ENCODE assay signal across 29 cellular contexts in genomic region chr16:87728026-87728425, GRCh38. TPM values are rescaled to one million over a fixed set of nuclear protein-coding genes. Genes with fewer than 3 reads are reported as not detected.
DNase-seq lines count a peak whose midpoint lies in the region; ATAC-seq and TF ChIP-seq lines count a peak whose summit lies in the region.
"Had no signal": no experiment of that assay in that cellular context is flagged by ENCODE, and none has a peak within 500 bp of the region (broad histone marks: within the 10 kb centered on the region; RNA-seq: fewer than 3 reads in every experiment).

No MANE protein-coding gene starts in this region.

- no peak overlapping the region for H2AFZ ChIP-seq in OCI-LY1 (ENCODE audit: low read length)

- H3K4me2 ChIP-seq in OCI-LY1 (ENCODE audit: low read length): no peak overlapping the region

- peak overlapping the region; percentile 78 for H3K27ac ChIP-seq in OCI-LY1 (ENCODE audit: low read depth, low read length, poor library complexity, severe bottlenecking)
- H3K27ac ChIP-seq: gastrocnemius medialis, HL-60, lower lobe of right lung, sigmoid colon had no signal

- H3K36me3 Mint-ChIP-seq in WTC11: peaks cover 45% of the 10 kb centered on the region
- H3K36me3 Mint-ChIP-seq in glutamatergic neuron (ENCODE audit: unreplicated experiment): peaks cover 7% of the 10 kb centered on the region

- H3K27me3 Mint-ChIP-seq in WTC11 (ENCODE audit: low read depth) (no peaks in the 10 kb centered on the region), glutamatergic neuron (ENCODE audit: unreplicated experiment) (peaks cover 6% of the 10 kb centered on the region)
- H3K27me3 Mint-ChIP-seq: activated CD4-positive, alpha-beta memory T cell treated with anti-CD3 and anti-CD28 coated beads for 36 hours; activated naive CD8-positive, alpha-beta T cell; B cell; brain; type B pancreatic cell had no signal

- no peaks in the 10 kb centered on the region for H3K9me3 ChIP-seq in OCI-LY1 (ENCODE audit: low read length)
- H3K9me3 ChIP-seq: gastrocnemius medialis, HAP-1, lower lobe of right lung, sigmoid colon had no signal

- 0 out of 2 replicates have a peak, but pooled peaks cover 2% of the 10 kb centered on the region for H3K79me2 ChIP-seq in OCI-LY1 (ENCODE audit: insufficient read depth, low read length)

- H3K4me1 Mint-ChIP-seq in WTC11 (no peaks in the 10 kb centered on the region), glutamatergic neuron (ENCODE audit: low read depth, unreplicated experiment) (peaks cover 27% of the 10 kb centered on the region)

- peaks cover 49% of the 10 kb centered on the region for H3K4me1 ChIP-seq in OCI-LY1 (ENCODE audit: insufficient read depth, low read length, severe bottlenecking)
- H3K4me1 ChIP-seq: HAP-1 had no signal

- H3K36me3 ChIP-seq in OCI-LY1 (ENCODE audit: insufficient read depth, low read length): peaks cover 73% of the 10 kb centered on the region

- in situ Hi-C loops in astrocyte of the cerebellum (cut with HindIII; ENCODE audit: low sequenced_read_pairs): no loop called here

- H3K9me3 Mint-ChIP-seq in WTC11: no peaks in the 10 kb centered on the region
- peaks cover 20% of the 10 kb centered on the region for H3K9me3 Mint-ChIP-seq in glutamatergic neuron (ENCODE audit: unreplicated experiment)
- H3K9me3 Mint-ChIP-seq: activated CD4-positive, alpha-beta memory T cell treated with anti-CD3 and anti-CD28 coated beads for 36 hours; activated T-helper 2 cell treated with anti-CD3 and anti-CD28 coated beads, Interferon-gamma antibody, Interleukin-2, Interleukin-4, amounts not matched to agents 10 μg/mL and 5 μg/mL and 100 μg/mL, durations not matched to agents 14 hours and 24 hours and 36 hours; brain; neural crest cell; type B pancreatic cell had no signal

- no peak for ATAC-seq in WTC11
- ATAC-seq: gastrocnemius medialis, GM12878, HepG2, lower lobe of right lung, SK-N-SH treated with all-trans-retinoic acid at 6 μM for 48 hours had no signal

- H3K27me3 ChIP-seq in OCI-LY1 (ENCODE audit: insufficient read depth, low read length): no peaks in the 10 kb centered on the region
- H3K27me3 ChIP-seq: gastrocnemius medialis, sigmoid colon had no signal

- H3K4me3 Mint-ChIP-seq in WTC11 (no peak overlapping the region), glutamatergic neuron (ENCODE audit: unreplicated experiment) (no peak overlapping the region)
- H3K4me3 Mint-ChIP-seq: activated CD4-positive, alpha-beta memory T cell treated with anti-CD3 and anti-CD28 coated beads for 36 hours; activated naive CD8-positive, alpha-beta T cell; B cell; brain; neural crest cell; type B pancreatic cell had no signal

- H3K9ac ChIP-seq in OCI-LY1 (ENCODE audit: low read length): peak overlapping the region; percentile 9; the same call in 1 of the 2 replicates

- no peak overlapping the region for H3K4me3 ChIP-seq in OCI-LY1 (ENCODE audit: low read depth, low read length, poor library complexity, severe bottlenecking)
- H3K4me3 ChIP-seq in astrocyte of the cerebellum (ENCODE audit: low read depth, low read length): no peak overlapping the region
- H3K4me3 ChIP-seq: gastrocnemius medialis, GM12878, HAP-1, lower lobe of right lung, sigmoid colon had no signal

- no peak overlapping the region for H3K27ac Mint-ChIP-seq in WTC11
- no peak overlapping the region for H3K27ac Mint-ChIP-seq in glutamatergic neuron (ENCODE audit: unreplicated experiment)
- H3K27ac Mint-ChIP-seq: activated CD4-positive, alpha-beta memory T cell treated with anti-CD3 and anti-CD28 coated beads for 36 hours; activated naive CD8-positive, alpha-beta T cell; activated T-helper 2 cell treated with anti-CD3 and anti-CD28 coated beads, Interferon-gamma antibody, Interleukin-2, Interleukin-4, amounts not matched to agents 10 μg/mL and 5 μg/mL and 100 μg/mL, durations not matched to agents 14 hours and 24 hours and 36 hours; B cell; type B pancreatic cell had no signal

- H3K9me2 ChIP-seq in OCI-LY1 (ENCODE audit: low read depth, low read length): no peaks in the 10 kb centered on the region

- POLR2A ChIA-PET in WTC11 (lab: Charles Lee): no interaction called here

- TF ChIP-seq CTCF in OCI-LY1 (IDR thresholded peaks at IDR 0.05; ENCODE audit: low read length): no peak
- TF ChIP-seq CTCF in astrocyte of the cerebellum (IDR thresholded peaks at IDR 0.05; ENCODE audit: low read depth, low read length, missing control alignments): no peak
- no peak for TF ChIP-seq CTCF in WTC11 (IDR thresholded peaks at IDR 0.05)
- no peak for TF ChIP-seq CTCF in glutamatergic neuron (IDR thresholded peaks at IDR 0.05; ENCODE audit: partially characterized antibody, unreplicated experiment)

- peak; percentile 86 for DNase-seq in A172 (ENCODE audit: low spot score)
- DNase-seq in astrocyte of the cerebellum (ENCODE audit: low read depth): peak; percentile 61
- DNase-seq in glomerular visceral epithelial cell (ENCODE audit: extremely low spot score): peak; percentile 59
- no peak for DNase-seq in T1000 (lab: John Stamatoyannopoulos, UW)
- no peak for DNase-seq in WTC11 (ENCODE audit: low spot score)
- DNase-seq in hippocampal formation (lab: John Stamatoyannopoulos, UW): no peak
- DNase-seq in glutamatergic neuron: no peak
- DNase-seq: 8988T; activated CD4-positive, alpha-beta memory T cell treated with anti-CD3 and anti-CD28 coated beads for 36 hours; activated CD4-positive, CD25-positive, alpha-beta regulatory T cell; activated CD8-positive, alpha-beta memory T cell treated with anti-CD3 and anti-CD28 coated beads, Interleukin-2, amount 50 U/mL, for 48 hours; effector memory CD4-positive, alpha-beta T cell; gastrocnemius medialis; lower lobe of right lung; NCI-H1930; sigmoid colon; stimulated activated CD4-positive, alpha-beta T cell treated with anti-CD3 and anti-CD28 coated beads, Interleukin-15, amount 100 ng/mL, for 24 hours had no signal

- no peaks in the 10 kb centered on the region; the same call in 1 of the 2 replicates for H3F3A ChIP-seq in OCI-LY1 (ENCODE audit: insufficient read depth, low read length)

- no peaks in the 10 kb centered on the region for H4K20me1 ChIP-seq in OCI-LY1 (ENCODE audit: insufficient read depth, low read length)

- CTCF ChIA-PET in WTC11 (lab: Charles Lee): no interaction called here

TF ChIP-seq in WTC11, 78 proteins besides CTCF, POLR2A, EP300 and RAD21:
- TF ChIP-seq TEAD4 (CRISPR knock-in tag; IDR thresholded peaks at IDR 0.05): no peak
- no peak for TF ChIP-seq ZNF317 (CRISPR knock-in tag; IDR thresholded peaks at IDR 0.05; ENCODE audit: borderline replicate concordance, low read depth)
- no peak for TF ChIP-seq GRHL2 (CRISPR knock-in tag; IDR thresholded peaks at IDR 0.05; ENCODE audit: insufficient replicate concordance, severe bottlenecking)
- no peak for TF ChIP-seq SOX15 (CRISPR knock-in tag; IDR thresholded peaks at IDR 0.05)
- TF ChIP-seq, protein P1, sequence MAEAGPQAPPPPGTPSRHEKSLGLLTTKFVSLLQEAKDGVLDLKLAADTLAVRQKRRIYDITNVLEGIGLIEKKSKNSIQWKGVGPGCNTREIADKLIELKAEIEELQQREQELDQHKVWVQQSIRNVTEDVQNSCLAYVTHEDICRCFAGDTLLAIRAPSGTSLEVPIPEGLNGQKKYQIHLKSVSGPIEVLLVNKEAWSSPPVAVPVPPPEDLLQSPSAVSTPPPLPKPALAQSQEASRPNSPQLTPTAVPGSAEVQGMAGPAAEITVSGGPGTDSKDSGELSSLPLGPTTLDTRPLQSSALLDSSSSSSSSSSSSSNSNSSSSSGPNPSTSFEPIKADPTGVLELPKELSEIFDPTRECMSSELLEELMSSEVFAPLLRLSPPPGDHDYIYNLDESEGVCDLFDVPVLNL (CRISPR knock-in tag; IDR thresholded peaks at IDR 0.05; ENCODE audit: borderline replicate concordance, low read depth): no peak
- no peak for TF ChIP-seq EMX1 (CRISPR knock-in tag; IDR thresholded peaks at IDR 0.05)

RNA-seq across cellular contexts. Expression of gene KLHDC4, which starts 37.8 kb away (rescaled TPM):
- 18.4 and 33.8 TPM in 2 replicates for total RNA-seq in A172 (2014; rRNA removed; shearing (Covaris generic))
- 60.0 to 63.6 TPM (median 60.5 TPM) in 3 replicates for total RNA-seq in WTC11 (2021)
- 65.4 TPM for total RNA-seq in glutamatergic neuron (ENCODE audit: unreplicated experiment)

Comparison
In these comparisons a context has a peak if more than half of its experiments do, and no peak if none do; other contexts are left out.
1. DNase-seq: peak in A172 (single experiment), astrocyte of the cerebellum (single experiment) and glomerular visceral epithelial cell (single experiment); none in T1000 (single experiment), WTC11 (single experiment), hippocampal formation (0 of 2) and glutamatergic neuron (single experiment).